In the genomic region with DNA sequence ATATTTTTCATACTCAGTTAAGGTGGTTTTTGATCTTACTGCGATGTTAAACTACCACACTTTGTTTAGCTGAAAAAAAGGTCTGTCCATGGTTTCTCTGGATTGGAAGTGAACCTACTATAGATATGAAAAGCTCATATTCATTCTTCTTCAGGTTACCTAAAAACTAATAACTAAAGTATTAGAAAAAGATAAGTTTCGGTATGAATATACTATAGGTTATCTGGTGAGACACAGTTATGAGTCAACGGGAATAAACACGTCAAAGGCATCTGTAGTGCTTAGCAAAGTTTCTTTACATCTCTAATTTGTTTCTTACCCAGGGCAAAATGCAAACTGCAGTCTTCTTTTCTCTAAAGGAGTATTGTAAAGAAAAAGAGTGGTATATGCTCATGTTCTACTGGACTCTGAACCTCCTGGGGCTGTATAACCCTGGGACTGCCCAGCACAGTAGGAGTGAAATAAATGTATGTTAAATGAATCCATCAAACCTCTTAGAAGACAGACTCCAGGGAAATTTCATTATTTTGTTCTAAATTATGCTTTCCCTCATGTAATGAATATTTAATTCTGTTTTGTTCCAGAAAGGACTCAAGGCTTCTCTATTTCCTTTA, we compare ENCODE assay signal across 22 cellular contexts.
"Had no signal": no experiment of that assay in that cellular context is flagged by ENCODE, and none has a peak within 500 bp of the region (broad histone marks: within the 10 kb centered on the region; RNA-seq: fewer than 3 reads in every experiment).

No MANE protein-coding gene starts in this region.

- H3K27ac Mint-ChIP-seq: activated CD4-positive, alpha-beta T cell treated with anti-CD3 and anti-CD28 coated beads, Interleukin-2, amount 10 ng/mL, durations not matched to agents 24 days and 14 days; activated CD8-positive, alpha-beta T cell treated with anti-CD3 and anti-CD28 coated beads, Interleukin-2, amount 10 ng/mL, durations not matched to agents 7 days and 5 days; activated naive CD4-positive, alpha-beta T cell treated with anti-CD3 and anti-CD28 coated beads, Interleukin-2, amount 50 U/mL, for 24 hours; immature natural killer cell; memory B cell; naive thymus-derived CD4-positive, alpha-beta T cell; neural progenitor cell; progenitor cell of endocrine pancreas; type B pancreatic cell; WTC11 had no signal

- H3K4me1 ChIP-seq: neural progenitor cell, right atrium auricular region, testis had no signal

- H3K4me3 Mint-ChIP-seq: activated CD4-positive, alpha-beta T cell treated with anti-CD3 and anti-CD28 coated beads, Interleukin-2, amount 10 ng/mL, durations not matched to agents 24 days and 14 days; activated CD8-positive, alpha-beta T cell treated with anti-CD3 and anti-CD28 coated beads, Interleukin-2, amount 10 ng/mL, durations not matched to agents 7 days and 5 days; activated naive CD4-positive, alpha-beta T cell treated with anti-CD3 and anti-CD28 coated beads, Interleukin-2, amount 50 U/mL, for 24 hours; immature natural killer cell; memory B cell; naive thymus-derived CD4-positive, alpha-beta T cell; neural progenitor cell; type B pancreatic cell; WTC11 had no signal

- H3K36me3 ChIP-seq: gastrocnemius medialis, heart left ventricle, neural progenitor cell, right atrium auricular region had no signal

- H3K4me3 ChIP-seq: gastrocnemius medialis, heart left ventricle, neural progenitor cell, right atrium auricular region, testis had no signal

- H2AFZ ChIP-seq: neural progenitor cell had no signal

- H3K9ac ChIP-seq: neural progenitor cell had no signal

- H3K4me1 Mint-ChIP-seq: activated CD4-positive, alpha-beta T cell treated with anti-CD3 and anti-CD28 coated beads, Interleukin-2, amount 10 ng/mL, durations not matched to agents 24 days and 14 days; activated naive CD4-positive, alpha-beta T cell treated with anti-CD3 and anti-CD28 coated beads, Interleukin-2, amount 50 U/mL, for 24 hours had no signal

- H3K27me3 Mint-ChIP-seq: progenitor cell of endocrine pancreas, type B pancreatic cell had no signal

- DNase-seq: activated CD4-positive, alpha-beta T cell treated with anti-CD3 and anti-CD28 coated beads, Interleukin-2, amount 10 ng/mL, durations not matched to agents 24 days and 14 days; activated CD8-positive, alpha-beta memory T cell treated with anti-CD3 and anti-CD28 coated beads, Interleukin-2, amount 50 U/mL, for 4 hours; activated CD8-positive, alpha-beta T cell treated with anti-CD3 and anti-CD28 coated beads, Interleukin-2, amount 10 ng/mL, durations not matched to agents 7 days and 5 days; activated effector memory CD4-positive, alpha-beta T cell treated with anti-CD3 and anti-CD28 coated beads, Interleukin-2, amount 50 U/mL, for 16 hours; activated T-cell treated with anti-CD3 and anti-CD28 coated beads, Interleukin-2, amount 50 U/mL, for 48 hours; cerebellar nuclear complex; cortex of kidney; effector CD4-positive, alpha-beta T cell; gastrocnemius medialis; heart left ventricle; immature natural killer cell; naive thymus-derived CD4-positive, alpha-beta T cell; stimulated activated CD4-positive, alpha-beta T cell treated with anti-CD3 and anti-CD28 coated beads, Interleukin-2, amount 100 ng/mL, for 24 hours; testis had no signal

- ATAC-seq: activated CD8-positive, alpha-beta T cell treated with anti-CD3 and anti-CD28 coated beads, Interleukin-2, amount 10 ng/mL, durations not matched to agents 7 days and 5 days; esophagus mucosa; gastrocnemius medialis; heart left ventricle; naive thymus-derived CD4-positive, alpha-beta T cell; WTC11 had no signal

- H3K9me3 ChIP-seq: testis had no signal

- H3K4me2 ChIP-seq: neural progenitor cell had no signal

- H3K27me3 ChIP-seq: gastrocnemius medialis, heart left ventricle, neural progenitor cell, right atrium auricular region, testis had no signal

- H3K27ac ChIP-seq: heart left ventricle, neural progenitor cell, right atrium auricular region, testis had no signal

- H3K36me3 Mint-ChIP-seq: neural progenitor cell had no signal
